In genomic region chr1:65412256-65412983, GRCh38 we compare ENCODE assay signal across 1 cellular context.
TF ChIP-seq lines count a peak whose summit lies in the region.

No MANE protein-coding gene starts in this region.

TF ChIP-seq in K562, 482 proteins besides CTCF, POLR2A, EP300 and RAD21 (continued from another document and continues in another):
- TF ChIP-seq, protein P1, sequence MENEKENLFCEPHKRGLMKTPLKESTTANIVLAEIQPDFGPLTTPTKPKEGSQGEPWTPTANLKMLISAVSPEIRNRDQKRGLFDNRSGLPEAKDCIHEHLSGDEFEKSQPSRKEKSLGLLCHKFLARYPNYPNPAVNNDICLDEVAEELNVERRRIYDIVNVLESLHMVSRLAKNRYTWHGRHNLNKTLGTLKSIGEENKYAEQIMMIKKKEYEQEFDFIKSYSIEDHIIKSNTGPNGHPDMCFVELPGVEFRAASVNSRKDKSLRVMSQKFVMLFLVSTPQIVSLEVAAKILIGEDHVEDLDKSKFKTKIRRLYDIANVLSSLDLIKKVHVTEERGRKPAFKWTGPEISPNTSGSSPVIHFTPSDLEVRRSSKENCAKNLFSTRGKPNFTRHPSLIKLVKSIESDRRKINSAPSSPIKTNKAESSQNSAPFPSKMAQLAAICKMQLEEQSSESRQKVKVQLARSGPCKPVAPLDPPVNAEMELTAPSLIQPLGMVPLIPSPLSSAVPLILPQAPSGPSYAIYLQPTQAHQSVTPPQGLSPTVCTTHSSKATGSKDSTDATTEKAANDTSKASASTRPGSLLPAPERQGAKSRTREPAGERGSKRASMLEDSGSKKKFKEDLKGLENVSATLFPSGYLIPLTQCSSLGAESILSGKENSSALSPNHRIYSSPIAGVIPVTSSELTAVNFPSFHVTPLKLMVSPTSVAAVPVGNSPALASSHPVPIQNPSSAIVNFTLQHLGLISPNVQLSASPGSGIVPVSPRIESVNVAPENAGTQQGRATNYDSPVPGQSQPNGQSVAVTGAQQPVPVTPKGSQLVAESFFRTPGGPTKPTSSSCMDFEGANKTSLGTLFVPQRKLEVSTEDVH (IDR thresholded peaks at IDR 0.05; ENCODE audit: low read depth, partially characterized antibody), result peak; percentile 62
- no peak for TF ChIP-seq RFX1 (IDR thresholded peaks at IDR 0.05)
- TF ChIP-seq TAF15 (IDR thresholded peaks at IDR 0.05; ENCODE audit: low read depth, low read length), result no peak
- no peak for TF ChIP-seq SRSF3 (IDR thresholded peaks at IDR 0.05; ENCODE audit: insufficient read depth, low read length)
- TF ChIP-seq ZNF76 (CRISPR knock-in tag; IDR thresholded peaks at IDR 0.05; ENCODE audit: borderline replicate concordance), result no peak
- TF ChIP-seq LCOR (CRISPR knock-in tag; IDR thresholded peaks at IDR 0.05), result peak; percentile 91
- peak; percentile 90 for TF ChIP-seq NCOA1 (IDR thresholded peaks at IDR 0.05; ENCODE audit: low read depth)
- TF ChIP-seq BMI1 (IDR thresholded peaks at IDR 0.05; ENCODE audit: low read length), result no peak
- TF ChIP-seq RBM34 (IDR thresholded peaks at IDR 0.05; ENCODE audit: borderline replicate concordance, insufficient read depth, low read length), result no peak
- no peak for TF ChIP-seq RHOXF2B (CRISPR knock-in tag; conservative IDR thresholded peaks at IDR 0.05)
- TF ChIP-seq ZNF324 (CRISPR knock-in tag; IDR thresholded peaks at IDR 0.05), result no peak
- no peak for TF ChIP-seq STAG1 (CRISPR knock-in tag; IDR thresholded peaks at IDR 0.05; ENCODE audit: borderline replicate concordance)
- peak; percentile 68 for TF ChIP-seq BCOR (IDR thresholded peaks at IDR 0.05)
- TF ChIP-seq HCFC1 (IDR thresholded peaks at IDR 0.05; ENCODE audit: low read depth, low read length), result no peak
- peak; percentile 92 to 93 for TF ChIP-seq TRIM24 (IDR thresholded peaks at IDR 0.05)
- peak; percentile 46 to 88; a peak in 2 of 4 replicates for TF ChIP-seq TEAD1 (CRISPR knock-in tag; IDR thresholded peaks at IDR 0.05)
- no peak for TF ChIP-seq ZNF699 (CRISPR knock-in tag; IDR thresholded peaks at IDR 0.05; ENCODE audit: insufficient replicate concordance)
- no peak for TF ChIP-seq BRF2 (IDR thresholded peaks at IDR 0.05; ENCODE audit: borderline replicate concordance, insufficient read depth, insufficient read length)
- no peak for TF ChIP-seq SMAD1 (IDR thresholded peaks at IDR 0.05; ENCODE audit: low read depth, low read length, partially characterized antibody)
- 0 out of 2 replicates have a peak, but pooled peaks have one; percentile 62 for TF ChIP-seq OTX1 (CRISPR knock-in tag; IDR thresholded peaks at IDR 0.05)
- peak; percentile 98 for TF ChIP-seq MTA2 (IDR thresholded peaks at IDR 0.05; ENCODE audit: low read depth)
- TF ChIP-seq PML (IDR thresholded peaks at IDR 0.05; ENCODE audit: low read length), result peak; percentile 99
- no peak for TF ChIP-seq CHD4 (IDR thresholded peaks at IDR 0.05; ENCODE audit: insufficient read depth, insufficient replicate concordance, low read depth, low read length, poor library complexity, severe bottlenecking)
- TF ChIP-seq FOXK2 (conservative IDR thresholded peaks at IDR 0.05 in 1 of 2, IDR thresholded peaks at IDR 0.05 in 1 of 2; ENCODE audit: low read depth in 2 of 2), result peak; percentile 82 to 90
- peak; percentile 59 for TF ChIP-seq POLR2H (tag; IDR thresholded peaks at IDR 0.05; ENCODE audit: low read depth)
- TF ChIP-seq, protein P2, sequence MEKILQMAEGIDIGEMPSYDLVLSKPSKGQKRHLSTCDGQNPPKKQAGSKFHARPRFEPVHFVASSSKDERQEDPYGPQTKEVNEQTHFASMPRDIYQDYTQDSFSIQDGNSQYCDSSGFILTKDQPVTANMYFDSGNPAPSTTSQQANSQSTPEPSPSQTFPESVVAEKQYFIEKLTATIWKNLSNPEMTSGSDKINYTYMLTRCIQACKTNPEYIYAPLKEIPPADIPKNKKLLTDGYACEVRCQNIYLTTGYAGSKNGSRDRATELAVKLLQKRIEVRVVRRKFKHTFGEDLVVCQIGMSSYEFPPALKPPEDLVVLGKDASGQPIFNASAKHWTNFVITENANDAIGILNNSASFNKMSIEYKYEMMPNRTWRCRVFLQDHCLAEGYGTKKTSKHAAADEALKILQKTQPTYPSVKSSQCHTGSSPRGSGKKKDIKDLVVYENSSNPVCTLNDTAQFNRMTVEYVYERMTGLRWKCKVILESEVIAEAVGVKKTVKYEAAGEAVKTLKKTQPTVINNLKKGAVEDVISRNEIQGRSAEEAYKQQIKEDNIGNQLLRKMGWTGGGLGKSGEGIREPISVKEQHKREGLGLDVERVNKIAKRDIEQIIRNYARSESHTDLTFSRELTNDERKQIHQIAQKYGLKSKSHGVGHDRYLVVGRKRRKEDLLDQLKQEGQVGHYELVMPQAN (IDR thresholded peaks at IDR 0.05; ENCODE audit: borderline replicate concordance), result no peak
- no peak for TF ChIP-seq IRF1 (CRISPR knock-in tag; IDR thresholded peaks at IDR 0.05; ENCODE audit: borderline replicate concordance)
- peak; percentile 87 for TF ChIP-seq NEUROD1 (IDR thresholded peaks at IDR 0.05; ENCODE audit: borderline replicate concordance, low read depth, low read length, partially characterized antibody)
- peak; percentile 93 for TF ChIP-seq RNF2 (IDR thresholded peaks at IDR 0.05)
- TF ChIP-seq ZNF780A (CRISPR knock-in tag; IDR thresholded peaks at IDR 0.05), result no peak
- no peak for TF ChIP-seq IFI16 (CRISPR knock-in tag; IDR thresholded peaks at IDR 0.05)
- TF ChIP-seq, protein P3, sequence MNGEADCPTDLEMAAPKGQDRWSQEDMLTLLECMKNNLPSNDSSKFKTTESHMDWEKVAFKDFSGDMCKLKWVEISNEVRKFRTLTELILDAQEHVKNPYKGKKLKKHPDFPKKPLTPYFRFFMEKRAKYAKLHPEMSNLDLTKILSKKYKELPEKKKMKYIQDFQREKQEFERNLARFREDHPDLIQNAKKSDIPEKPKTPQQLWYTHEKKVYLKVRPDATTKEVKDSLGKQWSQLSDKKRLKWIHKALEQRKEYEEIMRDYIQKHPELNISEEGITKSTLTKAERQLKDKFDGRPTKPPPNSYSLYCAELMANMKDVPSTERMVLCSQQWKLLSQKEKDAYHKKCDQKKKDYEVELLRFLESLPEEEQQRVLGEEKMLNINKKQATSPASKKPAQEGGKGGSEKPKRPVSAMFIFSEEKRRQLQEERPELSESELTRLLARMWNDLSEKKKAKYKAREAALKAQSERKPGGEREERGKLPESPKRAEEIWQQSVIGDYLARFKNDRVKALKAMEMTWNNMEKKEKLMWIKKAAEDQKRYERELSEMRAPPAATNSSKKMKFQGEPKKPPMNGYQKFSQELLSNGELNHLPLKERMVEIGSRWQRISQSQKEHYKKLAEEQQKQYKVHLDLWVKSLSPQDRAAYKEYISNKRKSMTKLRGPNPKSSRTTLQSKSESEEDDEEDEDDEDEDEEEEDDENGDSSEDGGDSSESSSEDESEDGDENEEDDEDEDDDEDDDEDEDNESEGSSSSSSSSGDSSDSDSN (IDR thresholded peaks at IDR 0.05; ENCODE audit: borderline replicate concordance in 1 of 2, low read depth in 2 of 2, low read length in 2 of 2), result no peak
- peak; percentile 94 for TF ChIP-seq GATA2 (CRISPR knock-in tag; IDR thresholded peaks at IDR 0.05)
- no peak; the same call in 1 of the 2 replicates for TF ChIP-seq C11orf30 (IDR thresholded peaks at IDR 0.05; ENCODE audit: low read depth)
- TF ChIP-seq MIER1 (IDR thresholded peaks at IDR 0.05; ENCODE audit: low read depth), result no peak
- no peak for TF ChIP-seq MYNN (IDR thresholded peaks at IDR 0.05)
- TF ChIP-seq MYNN (CRISPR knock-in tag; IDR thresholded peaks at IDR 0.05), result no peak
- peak; percentile 72 for TF ChIP-seq L3MBTL2 (IDR thresholded peaks at IDR 0.05)
- 0 out of 2 replicates have a peak, but pooled peaks have one; percentile 6 for TF ChIP-seq ZNF644 (tag; IDR thresholded peaks at IDR 0.05; ENCODE audit: low read depth)
- TF ChIP-seq, protein P4, sequence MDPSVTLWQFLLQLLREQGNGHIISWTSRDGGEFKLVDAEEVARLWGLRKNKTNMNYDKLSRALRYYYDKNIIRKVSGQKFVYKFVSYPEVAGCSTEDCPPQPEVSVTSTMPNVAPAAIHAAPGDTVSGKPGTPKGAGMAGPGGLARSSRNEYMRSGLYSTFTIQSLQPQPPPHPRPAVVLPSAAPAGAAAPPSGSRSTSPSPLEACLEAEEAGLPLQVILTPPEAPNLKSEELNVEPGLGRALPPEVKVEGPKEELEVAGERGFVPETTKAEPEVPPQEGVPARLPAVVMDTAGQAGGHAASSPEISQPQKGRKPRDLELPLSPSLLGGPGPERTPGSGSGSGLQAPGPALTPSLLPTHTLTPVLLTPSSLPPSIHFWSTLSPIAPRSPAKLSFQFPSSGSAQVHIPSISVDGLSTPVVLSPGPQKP (CRISPR knock-in tag; IDR thresholded peaks at IDR 0.05), result no peak
- no peak for TF ChIP-seq KLF1 (tag; IDR thresholded peaks at IDR 0.05)
- TF ChIP-seq TCF7 (IDR thresholded peaks at IDR 0.05; ENCODE audit: borderline replicate concordance), result peak; percentile 68; the same call in 1 of the 2 replicates
- TF ChIP-seq, protein P5, sequence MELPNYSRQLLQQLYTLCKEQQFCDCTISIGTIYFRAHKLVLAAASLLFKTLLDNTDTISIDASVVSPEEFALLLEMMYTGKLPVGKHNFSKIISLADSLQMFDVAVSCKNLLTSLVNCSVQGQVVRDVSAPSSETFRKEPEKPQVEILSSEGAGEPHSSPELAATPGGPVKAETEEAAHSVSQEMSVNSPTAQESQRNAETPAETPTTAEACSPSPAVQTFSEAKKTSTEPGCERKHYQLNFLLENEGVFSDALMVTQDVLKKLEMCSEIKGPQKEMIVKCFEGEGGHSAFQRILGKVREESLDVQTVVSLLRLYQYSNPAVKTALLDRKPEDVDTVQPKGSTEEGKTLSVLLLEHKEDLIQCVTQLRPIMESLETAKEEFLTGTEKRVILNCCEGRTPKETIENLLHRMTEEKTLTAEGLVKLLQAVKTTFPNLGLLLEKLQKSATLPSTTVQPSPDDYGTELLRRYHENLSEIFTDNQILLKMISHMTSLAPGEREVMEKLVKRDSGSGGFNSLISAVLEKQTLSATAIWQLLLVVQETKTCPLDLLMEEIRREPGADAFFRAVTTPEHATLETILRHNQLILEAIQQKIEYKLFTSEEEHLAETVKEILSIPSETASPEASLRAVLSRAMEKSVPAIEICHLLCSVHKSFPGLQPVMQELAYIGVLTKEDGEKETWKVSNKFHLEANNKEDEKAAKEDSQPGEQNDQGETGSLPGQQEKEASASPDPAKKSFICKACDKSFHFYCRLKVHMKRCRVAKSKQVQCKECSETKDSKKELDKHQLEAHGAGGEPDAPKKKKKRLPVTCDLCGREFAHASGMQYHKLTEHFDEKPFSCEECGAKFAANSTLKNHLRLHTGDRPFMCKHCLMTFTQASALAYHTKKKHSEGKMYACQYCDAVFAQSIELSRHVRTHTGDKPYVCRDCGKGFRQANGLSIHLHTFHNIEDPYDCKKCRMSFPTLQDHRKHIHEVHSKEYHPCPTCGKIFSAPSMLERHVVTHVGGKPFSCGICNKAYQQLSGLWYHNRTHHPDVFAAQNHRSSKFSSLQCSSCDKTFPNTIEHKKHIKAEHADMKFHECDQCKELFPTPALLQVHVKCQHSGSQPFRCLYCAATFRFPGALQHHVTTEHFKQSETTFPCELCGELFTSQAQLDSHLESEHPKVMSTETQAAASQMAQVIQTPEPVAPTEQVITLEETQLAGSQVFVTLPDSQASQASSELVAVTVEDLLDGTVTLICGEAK (IDR thresholded peaks at IDR 0.05), result no peak
- TF ChIP-seq, protein P5 (CRISPR knock-in tag; IDR thresholded peaks at IDR 0.05), result no peak
- TF ChIP-seq CBX5 (IDR thresholded peaks at IDR 0.05; ENCODE audit: borderline replicate concordance, low read depth), result no peak
- no peak for TF ChIP-seq THAP7 (CRISPR knock-in tag; IDR thresholded peaks at IDR 0.05)
